ENCODE assay signal across 16 cellular contexts in the genomic region with DNA sequence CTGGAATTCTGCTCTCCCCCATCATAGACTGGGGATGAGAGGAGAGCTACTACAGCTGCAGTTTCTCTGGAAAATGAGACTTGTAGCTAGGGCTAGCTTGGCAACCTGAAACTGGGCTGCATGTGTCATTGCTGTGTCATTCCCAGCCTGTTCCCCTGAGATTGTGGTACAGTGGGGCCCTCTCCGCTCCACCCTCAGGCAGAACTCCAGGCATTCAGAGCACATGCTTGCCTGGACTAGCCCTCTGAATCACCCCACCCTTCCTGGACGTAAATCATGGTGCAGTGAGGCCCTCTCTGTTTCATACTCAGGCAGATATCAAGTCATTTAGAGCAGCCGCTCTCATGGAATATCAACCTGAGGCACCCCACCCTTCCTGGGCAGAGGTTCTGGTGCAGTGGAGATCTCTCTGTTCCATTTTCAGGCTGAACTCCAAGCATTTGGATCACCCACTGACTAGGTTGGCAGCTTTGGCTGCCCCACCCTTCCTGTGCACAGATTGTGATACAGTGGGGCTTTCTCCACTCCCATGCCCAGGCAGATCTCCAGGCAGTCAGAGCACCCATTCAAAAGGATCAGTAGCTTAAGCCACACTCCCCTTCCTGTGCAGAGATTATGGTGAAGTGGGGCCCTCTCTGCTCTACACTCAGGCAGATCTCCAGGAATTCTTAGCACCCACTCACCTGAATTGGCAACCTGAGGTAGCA.
DNase-seq lines count a peak whose midpoint lies in the region; ATAC-seq, FAIRE-seq and TF ChIP-seq lines count a peak whose summit lies in the region.
"Had no signal": no experiment of that assay in that cellular context is flagged by ENCODE, and none has a peak within 500 bp of the region (broad histone marks: within the 10 kb centered on the region; RNA-seq: fewer than 3 reads in every experiment).

No MANE protein-coding gene starts in this region.

- in situ Hi-C loops in IMR-90 (cut with MboI; ENCODE audit: low sequenced_read_pairs) (loop anchor here (10.0 kb wide), 1 partner anchor 992 kb away; no protein-coding TSS in a partner anchor), mammary epithelial cell (cut with MboI; ENCODE audit: low sequenced_read_pairs in 2 of 2) (loop anchor here in 1 of 2 donors (5.0 kb wide), 1 partner anchor 999 kb away; no protein-coding TSS in a partner anchor), GM13976 (cut with MboI; ENCODE audit: low sequenced_read_pairs, unreplicated experiment) (loop anchor here (25.0 kb wide), 1 partner anchor 984 kb away; no protein-coding TSS in a partner anchor)

- H3K56ac ChIP-seq in IMR-90 (ENCODE audit: extremely low read depth, insufficient read depth, low read length), result no peak overlapping the region

- H3K9me3 ChIP-seq in IMR-90 (ENCODE audit: control insufficient read depth, insufficient read depth, low read length) (peaks cover 14% of the 10 kb centered on the region), mammary epithelial cell (replicated peaks; ENCODE audit: insufficient read depth, low read length) (peaks cover 5% of the 10 kb centered on the region), keratinocyte (ENCODE audit: control insufficient read depth, low read depth, low read length) (peaks cover 7% of the 10 kb centered on the region)

- intact Hi-C loops in IMR-90 (cut with micrococcal nuclease), result loop anchor here (2.0 to 10.0 kb wide), 2 partner anchors 270 to 822 kb away; no protein-coding TSS in a partner anchor
- intact Hi-C loops in mammary epithelial cell (cut with micrococcal nuclease), result loop anchor here (1.0 to 10.0 kb wide), 8 partner anchors 56 to 998 kb away; no protein-coding TSS in a partner anchor

- H2AK5ac ChIP-seq in IMR-90 (ENCODE audit: low read depth, low read length), result no peak overlapping the region

- no peak for TF ChIP-seq CTCF in IMR-90 (conservative IDR thresholded peaks at IDR 0.05; ENCODE audit: low read depth, low read length)
- peak in 1 of 2 donors; percentile 13 for TF ChIP-seq CTCF in mammary epithelial cell (conservative IDR thresholded peaks at IDR 0.05 in 1 of 2, IDR thresholded peaks at IDR 0.05 in 1 of 2; ENCODE audit: extremely low read depth in 1 of 2, insufficient read depth in 1 of 2, low read depth in 1 of 2, low read length in 2 of 2)
- peak in 1 of 3 experiments; percentile 50 for TF ChIP-seq CTCF in keratinocyte (optimal IDR thresholded peaks at IDR 0.05 in 1 of 3, IDR thresholded peaks at IDR 0.05 in 1 of 3, conservative IDR thresholded peaks at IDR 0.05 in 1 of 3; ENCODE audit: extremely low read depth in 1 of 3, insufficient read depth in 2 of 3, low read length in 3 of 3)
- no peak for TF ChIP-seq CTCF in GM13976 (IDR thresholded peaks at IDR 0.05; ENCODE audit: borderline replicate concordance, control extremely low read depth, extremely low read depth, insufficient read depth, missing control alignments)

- no peak overlapping the region for H3K4me3 Mint-ChIP-seq in activated naive CD8-positive, alpha-beta T cell treated with anti-CD3 and anti-CD28 coated beads, Interleukin-2, amount 50 U/mL, for 24 hours
- H3K4me3 Mint-ChIP-seq in activated CD4-positive, alpha-beta memory T cell treated with anti-CD3 and anti-CD28 coated beads, Interleukin-2, amount 10 ng/mL, durations not matched to agents 7 days and 5 days, result no peak overlapping the region
- H3K4me3 Mint-ChIP-seq: CD8-positive, alpha-beta memory T cell; stimulated activated naive CD8-positive, alpha-beta T cell treated with anti-CD3 and anti-CD28 coated beads, Interleukin-15, Interleukin-2, amounts not matched to agents 100 ng/mL and 50 ng/mL, for 24 hours had no signal

- peak overlapping the region; percentile 1 for H2AK9ac ChIP-seq in IMR-90 (replicated peaks; ENCODE audit: low read depth, low read length, poor library complexity)

- no peaks in the 10 kb centered on the region for H3K4me1 Mint-ChIP-seq in activated naive CD8-positive, alpha-beta T cell treated with anti-CD3 and anti-CD28 coated beads, Interleukin-2, amount 50 U/mL, for 24 hours
- no peaks in the 10 kb centered on the region for H3K4me1 Mint-ChIP-seq in activated CD4-positive, alpha-beta memory T cell treated with anti-CD3 and anti-CD28 coated beads, Interleukin-2, amount 10 ng/mL, durations not matched to agents 7 days and 5 days
- H3K4me1 Mint-ChIP-seq: CD8-positive, alpha-beta memory T cell had no signal

- peak; percentile 98 for FAIRE-seq in keratinocyte (lab: Jason Lieb, UNC)
- FAIRE-seq: H54, HepG2, islet of Langerhans had no signal

- H3K36me3 ChIP-seq in IMR-90 (ENCODE audit: control insufficient read depth, insufficient read depth, low read length) (no peaks in the 10 kb centered on the region), mammary epithelial cell (ENCODE audit: insufficient read depth, low read length) (no peaks in the 10 kb centered on the region), keratinocyte (ENCODE audit: control insufficient read depth in 2 of 2, extremely low read depth in 1 of 2, insufficient read depth in 2 of 2, low read length in 2 of 2) (no peaks in the 10 kb centered on the region)
- H3K36me3 ChIP-seq: adrenal gland had no signal

- H3K9me1 ChIP-seq in IMR-90 (ENCODE audit: insufficient read depth, low read length) (no peaks in the 10 kb centered on the region), keratinocyte (ENCODE audit: control insufficient read depth, extremely low read depth, insufficient read depth, low read length) (no peaks in the 10 kb centered on the region)

- no peak overlapping the region for H3K14ac ChIP-seq in IMR-90 (replicated peaks; ENCODE audit: low read depth, low read length)

- no peak overlapping the region for H2BK20ac ChIP-seq in IMR-90 (ENCODE audit: low read depth, low read length)

- H4K5ac ChIP-seq in IMR-90 (ENCODE audit: low read depth, low read length), result no peak overlapping the region

- no TSS peak for BruUV-seq in IMR-90 (replicated peaks; lab: Mats Ljungman, UMichigan)
- BruUV-seq in mammary epithelial cell (replicated peaks; lab: Mats Ljungman, UMichigan), result no TSS peak

- no peak overlapping the region for H4K8ac ChIP-seq in IMR-90 (ENCODE audit: low read depth in 2 of 2, low read length in 2 of 2)

- H3K9ac ChIP-seq in IMR-90 (ENCODE audit: low read depth, low read length) (no peak overlapping the region), mammary epithelial cell (ENCODE audit: insufficient read depth, low read length) (peak overlapping the region; percentile 75), keratinocyte (ENCODE audit: control insufficient read depth, extremely low read depth, insufficient read depth, low read length) (peak overlapping the region; percentile 75)

- TF ChIP-seq RAD21 in IMR-90 (IDR thresholded peaks at IDR 0.05; ENCODE audit: low read length), result no peak

- H3K4me1 ChIP-seq in IMR-90 (ENCODE audit: control insufficient read depth, insufficient read depth, low read length), result no peaks in the 10 kb centered on the region
- H3K4me1 ChIP-seq in mammary epithelial cell (ENCODE audit: insufficient read depth, low read length), result peaks cover 15% of the 10 kb centered on the region
- H3K4me1 ChIP-seq in keratinocyte (ENCODE audit: control insufficient read depth, extremely low read depth, insufficient read depth, low read length), result peaks cover 17% of the 10 kb centered on the region
- H3K4me1 ChIP-seq: adrenal gland had no signal

- H3K27me3 ChIP-seq in IMR-90 (ENCODE audit: control insufficient read depth, insufficient read depth, low read length) (no peaks in the 10 kb centered on the region; the same call in 1 of the 2 replicates), mammary epithelial cell (ENCODE audit: insufficient read depth, low read length) (no peaks in the 10 kb centered on the region), keratinocyte (ENCODE audit: control insufficient read depth, extremely low read depth, insufficient read depth, low read length) (no peaks in the 10 kb centered on the region)
- H3K27me3 ChIP-seq: adrenal gland had no signal

- DNase-seq in AG20443 (ENCODE audit: low spot score), result peak; percentile 19
- peak; percentile 10 for DNase-seq in IMR-90
- DNase-seq in mammary epithelial cell, result peak; percentile 100
- peak; percentile 99 for DNase-seq in keratinocyte (ENCODE audit: low read depth, low spot score)
- no peak for DNase-seq in COLO668 (lab: John Stamatoyannopoulos, UW; ENCODE audit: unreplicated experiment)
- no peak for DNase-seq in activated naive CD8-positive, alpha-beta T cell treated with anti-CD3 and anti-CD28 coated beads, Interleukin-2, amount 50 U/mL, for 24 hours
- no peak for DNase-seq in activated CD4-positive, alpha-beta memory T cell treated with anti-CD3 and anti-CD28 coated beads, Interleukin-2, amount 10 ng/mL, durations not matched to agents 7 days and 5 days
- no peak for DNase-seq in GM13976 (ENCODE audit: low spot score)
- DNase-seq: CD8-positive, alpha-beta memory T cell; NCI-H2107 had no signal

- H3K27ac Mint-ChIP-seq in activated naive CD8-positive, alpha-beta T cell treated with anti-CD3 and anti-CD28 coated beads, Interleukin-2, amount 50 U/mL, for 24 hours, result no peak overlapping the region
- H3K27ac Mint-ChIP-seq in activated CD4-positive, alpha-beta memory T cell treated with anti-CD3 and anti-CD28 coated beads, Interleukin-2, amount 10 ng/mL, durations not matched to agents 7 days and 5 days, result no peak overlapping the region
- H3K27ac Mint-ChIP-seq: CD8-positive, alpha-beta memory T cell; stimulated activated naive CD8-positive, alpha-beta T cell treated with anti-CD3 and anti-CD28 coated beads, Interleukin-15, Interleukin-2, amounts not matched to agents 100 ng/mL and 50 ng/mL, for 24 hours had no signal

- no peak overlapping the region for H2BK120ac ChIP-seq in IMR-90 (ENCODE audit: low read depth, low read length)

- H2AFZ ChIP-seq in IMR-90 (replicated peaks; ENCODE audit: low read length, poor library complexity) (peak overlapping the region; percentile 43), mammary epithelial cell (ENCODE audit: low read depth, low read length) (peak overlapping the region; percentile 71), keratinocyte (ENCODE audit: control insufficient read depth, low read length) (peak overlapping the region; percentile 75)

- no peaks in the 10 kb centered on the region for H4K20me1 ChIP-seq in IMR-90 (ENCODE audit: insufficient read depth, low read length)
- H4K20me1 ChIP-seq in mammary epithelial cell (ENCODE audit: insufficient read depth, low read length), result no peaks in the 10 kb centered on the region
- H4K20me1 ChIP-seq in keratinocyte (ENCODE audit: control insufficient read depth, extremely low read depth, insufficient read depth, low read length), result no peaks in the 10 kb centered on the region

- CTCF ChIA-PET in IMR-90 (lab: Yijun Ruan, JAX), result interaction anchor here (1.1 to 3.5 kb wide), 2 partner anchors 10 to 999 kb away, joined by 6 to 15 read pairs; no protein-coding TSS in a partner anchor
- CTCF ChIA-PET in mammary epithelial cell (lab: Charles Lee; ENCODE audit: low non-redundant PET), result interaction anchor here (1.0 to 1.2 kb wide), 2 partner anchors 270 to 998 kb away, joined by 4 to 6 read pairs; no protein-coding TSS in a partner anchor
- CTCF ChIA-PET in activated CD4-positive, alpha-beta memory T cell treated with anti-CD3 and anti-CD28 coated beads, Interleukin-2, amount 10 ng/mL, durations not matched to agents 7 days and 5 days (lab: Charles Lee), result interaction anchor here (1.0 to 1.1 kb wide), 4 partner anchors 12 to 999 kb away, joined by 3 to 6 read pairs (median 3); no protein-coding TSS in a partner anchor

- H3K23ac ChIP-seq in IMR-90 (ENCODE audit: low read depth, low read length), result no peak overlapping the region

- H3K36me3 Mint-ChIP-seq in activated naive CD8-positive, alpha-beta T cell treated with anti-CD3 and anti-CD28 coated beads, Interleukin-2, amount 50 U/mL, for 24 hours (ENCODE audit: low read depth), result no peaks in the 10 kb centered on the region
- no peaks in the 10 kb centered on the region for H3K36me3 Mint-ChIP-seq in activated CD4-positive, alpha-beta memory T cell treated with anti-CD3 and anti-CD28 coated beads, Interleukin-2, amount 10 ng/mL, durations not matched to agents 7 days and 5 days (ENCODE audit: low read depth)
- H3K36me3 Mint-ChIP-seq: CD8-positive, alpha-beta memory T cell had no signal

- no peak overlapping the region for H2BK15ac ChIP-seq in IMR-90 (ENCODE audit: low read depth, low read length)

- H2BK5ac ChIP-seq in IMR-90 (ENCODE audit: low read depth, low read length, poor library complexity, severe bottlenecking), result no peak overlapping the region

- no peak for ATAC-seq in IMR-90 (ENCODE audit: low read depth)
- ATAC-seq in activated naive CD8-positive, alpha-beta T cell treated with anti-CD3 and anti-CD28 coated beads, Interleukin-2, amount 50 U/mL, for 24 hours, result no peak

- H3K4me2 ChIP-seq in IMR-90 (ENCODE audit: low read depth, low read length) (no peak overlapping the region), mammary epithelial cell (ENCODE audit: insufficient read depth, low read depth, low read length) (peak overlapping the region; percentile 56), keratinocyte (ENCODE audit: control insufficient read depth, extremely low read depth, insufficient read depth, low read depth, low read length) (peak overlapping the region; percentile 86)

- POLR2A ChIA-PET in IMR-90 (lab: Charles Lee; ENCODE audit: unreplicated experiment), result no interaction called here
- POLR2A ChIA-PET in activated CD4-positive, alpha-beta memory T cell treated with anti-CD3 and anti-CD28 coated beads, Interleukin-2, amount 10 ng/mL, durations not matched to agents 7 days and 5 days (lab: Charles Lee), result no interaction called here

- H3K9me3 Mint-ChIP-seq in activated naive CD8-positive, alpha-beta T cell treated with anti-CD3 and anti-CD28 coated beads, Interleukin-2, amount 50 U/mL, for 24 hours, result peaks cover 38% of the 10 kb centered on the region
- H3K9me3 Mint-ChIP-seq in activated CD4-positive, alpha-beta memory T cell treated with anti-CD3 and anti-CD28 coated beads, Interleukin-2, amount 10 ng/mL, durations not matched to agents 7 days and 5 days, result no peaks in the 10 kb centered on the region

- H3K79me2 ChIP-seq in mammary epithelial cell (ENCODE audit: insufficient read depth, low read length) (no peaks in the 10 kb centered on the region), keratinocyte (ENCODE audit: control insufficient read depth, insufficient read depth, low read length) (no peaks in the 10 kb centered on the region)

- dilution Hi-C loops in IMR-90 (cut with HindIII; ENCODE audit: low sequenced_read_pairs, unreplicated experiment), result no loop called here
- dilution Hi-C loops in mammary epithelial cell (cut with HindIII; ENCODE audit: low sequenced_read_pairs), result no loop called here
- dilution Hi-C loops in keratinocyte (cut with MboI; ENCODE audit: extremely low pct_ligation_motif_present, low sequenced_read_pairs), result no loop called here

- no peaks in the 10 kb centered on the region for H3K79me1 ChIP-seq in IMR-90 (ENCODE audit: low read depth in 1 of 2, low read length in 2 of 2)

- H3K4me3 ChIP-seq in IMR-90 (ENCODE audit: insufficient read depth, low read depth, low read length) (no peak overlapping the region), mammary epithelial cell (replicated peaks in 1 of 3; ENCODE audit: insufficient read depth in 1 of 3, low read depth in 2 of 3, low read length in 3 of 3) (no peak overlapping the region), keratinocyte (ENCODE audit: control insufficient read depth in 2 of 3, extremely low read depth in 1 of 3, insufficient read depth in 2 of 3, low read depth in 1 of 3, low read length in 3 of 3) (peak overlapping the region in 2 of 3 experiments; percentile 38 to 63)
- H3K4me3 ChIP-seq: adrenal gland, GM12878 had no signal

- TF ChIP-seq POLR2A in IMR-90 (IDR thresholded peaks at IDR 0.05; ENCODE audit: low read depth, low read length), result no peak

- no peak overlapping the region for H3K4ac ChIP-seq in IMR-90 (ENCODE audit: low read depth, low read length)

- no peak overlapping the region for H3K18ac ChIP-seq in IMR-90 (ENCODE audit: low read depth, low read length)

- no CpG with 5 or more reads among the region's 3 CpGs for WGBS in IMR-90 (ENCODE audit: extremely low coverage in 2 of 2, insufficient read length in 1 of 2), 2 experiments
- 0% methylated on average over 3 of the region's 3 CpGs for WGBS in mammary epithelial cell (ENCODE audit: low coverage, missing lambda C conversion rate)

- H4K91ac ChIP-seq in IMR-90 (ENCODE audit: insufficient read depth, low read depth, low read length), result no peak overlapping the region

- H3K27me3 Mint-ChIP-seq in activated naive CD8-positive, alpha-beta T cell treated with anti-CD3 and anti-CD28 coated beads, Interleukin-2, amount 50 U/mL, for 24 hours, result no peaks in the 10 kb centered on the region
- H3K27me3 Mint-ChIP-seq in activated CD4-positive, alpha-beta memory T cell treated with anti-CD3 and anti-CD28 coated beads, Interleukin-2, amount 10 ng/mL, durations not matched to agents 7 days and 5 days, result no peaks in the 10 kb centered on the region
- H3K27me3 Mint-ChIP-seq: stimulated activated naive CD8-positive, alpha-beta T cell treated with anti-CD3 and anti-CD28 coated beads, Interleukin-15, Interleukin-2, amounts not matched to agents 100 ng/mL and 50 ng/mL, for 24 hours had no signal

- H3K27ac ChIP-seq in IMR-90 (ENCODE audit: insufficient read depth, low read length) (no peak overlapping the region), mammary epithelial cell (ENCODE audit: insufficient read depth, low read depth, low read length) (peak overlapping the region; percentile 97), keratinocyte (ENCODE audit: control insufficient read depth, insufficient read depth, low read length) (peak overlapping the region; percentile 97)
- H3K27ac ChIP-seq: adrenal gland had no signal

Comparison
In these comparisons a context has a peak if more than half of its experiments do, and no peak if none do; other contexts are left out.
1. DNase-seq: peak in AG20443 (single experiment), IMR-90 (single experiment), mammary epithelial cell (single experiment) and keratinocyte (single experiment); none in COLO668 (single experiment), activated naive CD8-positive, alpha-beta T cell treated with anti-CD3 and anti-CD28 coated beads, Interleukin-2, amount 50 U/mL, for 24 hours (single experiment), activated CD4-positive, alpha-beta memory T cell treated with anti-CD3 and anti-CD28 coated beads, Interleukin-2, amount 10 ng/mL, durations not matched to agents 7 days and 5 days (single experiment) and GM13976 (single experiment).
2. H3K4me3 ChIP-seq: peak in keratinocyte (2 of 3); none in IMR-90 (single experiment) and mammary epithelial cell (0 of 3).
3. Peak in every context shown above with its lines, with median percentiles within 50 percentile points of each other: H2AFZ ChIP-seq.